8 cellular contexts compared by ENCODE assay signal in genomic region chr10:15097011-15097812, GRCh38. TPM values are rescaled to one million over a fixed set of nuclear protein-coding genes. Genes with fewer than 3 reads are reported as not detected.
DNase-seq lines count a peak whose midpoint lies in the region; ATAC-seq and TF ChIP-seq lines count a peak whose summit lies in the region.

Gene RPP38, plus strand, starts transcription at chr10:15097355. Its CDS starts 5,960 bp downstream, at chr10:15103315.

- intact Hi-C loops in activated CD4-positive, alpha-beta T cell treated with anti-CD3 and anti-CD28 coated beads, Interleukin-2, amount 10 ng/mL, durations not matched to agents 24 days and 14 days (cut with micrococcal nuclease) = loop anchor here (1.0 to 5.0 kb wide), 7 partner anchors 9 to 275 kb away; partner anchors contain the start of genes ACBD7, CDNF, DCLRE1C and FAM171A1
- intact Hi-C loops in colonic mucosa (cut with DNase I) (no loop called here), left colon (cut with DNase I, micrococcal nuclease) (no loop called here)

- H3K27ac Mint-ChIP-seq in activated CD4-positive, alpha-beta T cell treated with anti-CD3 and anti-CD28 coated beads, Interleukin-2, amount 10 ng/mL, durations not matched to agents 24 days and 14 days = peak within 1 kb of the TSS; percentile 92

- peak within 1 kb of the TSS; percentile 73 to 98 (median 89) for H3K4me3 ChIP-seq in BLaER1 treated with 17β-estradiol and CSF1 and Interleukin-3, amounts not matched to agents 10 nM and 100 nM
- peak within 1 kb of the TSS; percentile 83 for H3K4me3 ChIP-seq in colonic mucosa

- H3K4me2 ChIP-seq in BLaER1 treated with 17β-estradiol and CSF1 and Interleukin-3, amounts not matched to agents 10 nM and 100 nM = peak within 1 kb of the TSS; percentile 83 to 97 (median 91)

- no peaks in the 10 kb centered on the region for H3K27me3 ChIP-seq in BLaER1 treated with 17β-estradiol and CSF1 and Interleukin-3, amounts not matched to agents 10 nM and 100 nM
- H3K27me3 ChIP-seq in colonic mucosa = no peaks in the 10 kb centered on the region

- H3K4me1 ChIP-seq in BLaER1 treated with 17β-estradiol and CSF1 and Interleukin-3, amounts not matched to agents 10 nM and 100 nM = peaks cover 23 to 35% (median 29%) of the 10 kb centered on the region in 10 experiments
- peaks cover 13% of the 10 kb centered on the region for H3K4me1 ChIP-seq in colonic mucosa

- no peak for TF ChIP-seq CTCF in colonic mucosa (IDR thresholded peaks at IDR 0.05)

- H3K27me3 Mint-ChIP-seq in activated CD4-positive, alpha-beta T cell treated with anti-CD3 and anti-CD28 coated beads, Interleukin-2, amount 10 ng/mL, durations not matched to agents 24 days and 14 days = peaks cover 2% of the 10 kb centered on the region

- peak within 1 kb of the TSS; percentile 95 for H3K4me3 Mint-ChIP-seq in activated CD4-positive, alpha-beta T cell treated with anti-CD3 and anti-CD28 coated beads, Interleukin-2, amount 10 ng/mL, durations not matched to agents 24 days and 14 days

- no peaks in the 10 kb centered on the region for H3K9me3 Mint-ChIP-seq in activated CD4-positive, alpha-beta T cell treated with anti-CD3 and anti-CD28 coated beads, Interleukin-2, amount 10 ng/mL, durations not matched to agents 24 days and 14 days

- peak within 1 kb of the TSS; percentile 89 to 98 (median 95) for H3K9ac ChIP-seq in BLaER1 treated with 17β-estradiol and CSF1 and Interleukin-3, amounts not matched to agents 10 nM and 100 nM
- H3K9ac ChIP-seq in colonic mucosa (ENCODE audit: low read depth in 2 of 2, low read length in 2 of 2) = peak within 1 kb of the TSS; percentile 94 to 95

- DNase-seq in NCI-H526 treated with DMSO at 0.1 percent for 48 hours (lab: John Stamatoyannopoulos, UW) (peak; percentile 70), colonic mucosa (peak; percentile 99), left colon (peak; percentile 96 to 97)
- DNase-seq in activated CD4-positive, alpha-beta T cell treated with anti-CD3 and anti-CD28 coated beads, Interleukin-2, amount 10 ng/mL, durations not matched to agents 24 days and 14 days = peak; percentile 98
- DNase-seq in stimulated activated CD4-positive, alpha-beta T cell treated with anti-CD3 and anti-CD28 coated beads, Interleukin-1b, Interleukin-23, amount 100 ng/mL, for 4 hours (ENCODE audit: low read depth in 2 of 2) = peak; percentile 91 to 95

- peaks cover 24% of the 10 kb centered on the region for H3K36me3 Mint-ChIP-seq in activated CD4-positive, alpha-beta T cell treated with anti-CD3 and anti-CD28 coated beads, Interleukin-2, amount 10 ng/mL, durations not matched to agents 24 days and 14 days (ENCODE audit: low read depth)

- peak within 1 kb of the TSS; percentile 89 to 99 (median 95) for H3K27ac ChIP-seq in BLaER1 treated with 17β-estradiol and CSF1 and Interleukin-3, amounts not matched to agents 10 nM and 100 nM
- H3K27ac ChIP-seq in colonic mucosa = peak within 1 kb of the TSS; percentile 90

- peak; percentile 93 for ATAC-seq in GM19324 (IDR thresholded peaks at IDR 0.05; ENCODE audit: low FRiP score, unreplicated experiment)
- peak; percentile 84 for ATAC-seq in HG03460 (IDR thresholded peaks at IDR 0.05; ENCODE audit: unreplicated experiment)
- ATAC-seq in left colon = peak; percentile 90

- peaks cover 20% of the 10 kb centered on the region for H3K4me1 Mint-ChIP-seq in activated CD4-positive, alpha-beta T cell treated with anti-CD3 and anti-CD28 coated beads, Interleukin-2, amount 10 ng/mL, durations not matched to agents 24 days and 14 days

- H3K9me3 ChIP-seq in BLaER1 treated with 17β-estradiol and CSF1 and Interleukin-3, amounts not matched to agents 10 nM and 100 nM (replicated peaks in 1 of 11) = no peaks in the 10 kb centered on the region
- H3K9me3 ChIP-seq in colonic mucosa = no peaks in the 10 kb centered on the region

- peaks cover 21 to 39% (median 33%) of the 10 kb centered on the region in 11 experiments; a peak in 20 of 22 replicates for H4K20me1 ChIP-seq in BLaER1 treated with 17β-estradiol and CSF1 and Interleukin-3, amounts not matched to agents 10 nM and 100 nM

- H3K36me3 ChIP-seq in BLaER1 treated with 17β-estradiol and CSF1 and Interleukin-3, amounts not matched to agents 10 nM and 100 nM = peaks cover 15 to 35% (median 31%) of the 10 kb centered on the region in 11 experiments; a peak in 21 of 22 replicates
- H3K36me3 ChIP-seq in colonic mucosa = no peaks in the 10 kb centered on the region

RNA-seq across cellular contexts. Expression of gene RPP38, which starts in this region (rescaled TPM):
- total RNA-seq in activated CD4-positive, alpha-beta T cell treated with anti-CD3 and anti-CD28 coated beads, Interleukin-2, amount 10 ng/mL, durations not matched to agents 24 days and 14 days = 22.6 and 23.3 TPM in 2 replicates
- total RNA-seq in colonic mucosa (10 to 100 TPM; 17.1 to 17.8 TPM), left colon (10 to 100 TPM; 15.4 to 17.6 TPM)

Comparison
In these comparisons a context has a peak if more than half of its experiments do, and no peak if none do; other contexts are left out.
1. Peak in every context shown above with its lines: DNase-seq, ATAC-seq, H3K4me3 ChIP-seq and H3K27ac ChIP-seq.